ENCODE assay signal across 20 cellular contexts in genomic region chr7:66157060-66157459, GRCh38. TPM values are rescaled to one million over a fixed set of nuclear protein-coding genes. Genes with fewer than 3 reads are reported as not detected.
DNase-seq lines count a peak whose midpoint lies in the region; ATAC-seq, FAIRE-seq and TF ChIP-seq lines count a peak whose summit lies in the region.
"Had no signal": no experiment of that assay in that cellular context is flagged by ENCODE, and none has a peak within 500 bp of the region (broad histone marks: within the 10 kb centered on the region; RNA-seq: fewer than 3 reads in every experiment).

No MANE protein-coding gene starts in this region.

- H3K36me3 ChIP-seq in K562 (ENCODE audit: control insufficient read depth, insufficient read depth, low read length) (peaks cover 62% of the 10 kb centered on the region), pancreas (peaks cover 0 to 17% (median 0%) of the 10 kb centered on the region in 3 donors)

- H3K27me3 ChIP-seq in K562 (ENCODE audit: control insufficient read depth in 2 of 2, insufficient read depth in 2 of 2, low read length in 2 of 2) (no peaks in the 10 kb centered on the region), pancreas (no peaks in the 10 kb centered on the region), foreskin keratinocyte (no peaks in the 10 kb centered on the region)

- no peak overlapping the region; a peak in 1 of 4 replicates for H3K9ac ChIP-seq in K562 (ENCODE audit: insufficient read depth in 1 of 2, low read depth in 2 of 2, low read length in 2 of 2)

- no peak for TF ChIP-seq POLR2A in K562 (conservative IDR thresholded peaks at IDR 0.05)

- WGBS in K562 (ENCODE audit: insufficient coverage, low coverage, missing lambda C conversion rate) = 19% methylated on average over 3 of the region's 3 CpGs
- 66 to 78% methylated on average over 3 of the region's 3 CpGs for WGBS in pancreas, 2 donors

- no peak overlapping the region for H3K27ac ChIP-seq in K562 (ENCODE audit: extremely low read depth, low read depth, low read length)
- H3K27ac ChIP-seq in pancreas = no peak overlapping the region
- no peak overlapping the region for H3K27ac ChIP-seq in foreskin keratinocyte
- H3K27ac ChIP-seq: C4-2B, RWPE1 had no signal

- TF ChIP-seq RAD21 in K562 (CRISPR knock-in tag; conservative IDR thresholded peaks at IDR 0.05 in 1 of 2, IDR thresholded peaks at IDR 0.05 in 1 of 2) = no peak

- intact Hi-C loops in K562 (cut with micrococcal nuclease) (no loop called here), pancreas (cut with DNase I) (no loop called here)

- H3K79me2 ChIP-seq in K562 (ENCODE audit: control insufficient read depth, insufficient read depth, low read length) = no peaks in the 10 kb centered on the region

- peak; percentile 58 for TF ChIP-seq EP300 in K562 (IDR thresholded peaks at IDR 0.05; ENCODE audit: low read length)

- no peaks in the 10 kb centered on the region for H3K9me1 ChIP-seq in K562 (ENCODE audit: control insufficient read depth, insufficient read depth, low read length)

- ATAC-seq in K562 (peak; percentile 73), pancreas (peak in 3 of 4 donors; percentile 18 to 59 (median 31)), foreskin keratinocyte (no peak), HG02884 (IDR thresholded peaks at IDR 0.05; ENCODE audit: unreplicated experiment) (no peak), GM19467 (IDR thresholded peaks at IDR 0.05; ENCODE audit: unreplicated experiment) (no peak)

- FAIRE-seq in RCC 7860 (lab: Jason Lieb, UNC) (peak; percentile 84), K562 (lab: Jason Lieb, UNC) (peak; percentile 80), pancreas (lab: Jason Lieb, UNC) (no peak)
- FAIRE-seq: H54 had no signal

- DNase-seq in Caki2 (ENCODE audit: low read depth) (peak; percentile 88), RCC 7860 (ENCODE audit: low spot score) (peak; percentile 61), K562 (ENCODE audit: extremely low read depth in 1 of 4, low spot score in 3 of 4) (peak in 2 of 4 experiments; percentile 57 to 58), pancreas (no peak), foreskin keratinocyte (no peak), NCI-H69 (lab: John Stamatoyannopoulos, UW) (no peak)
- DNase-seq: DMS 273 treated with DMSO at 0.1 percent for 48 hours, HFFc6, Kasumi-1, NCI-H1417 treated with DMSO at 0.1 percent for 48 hours, NCI-H2029, NCI-H2171 treated with DMSO at 0.1 percent for 48 hours, NCI-H446 treated with DMSO at 0.1 percent for 48 hours, NCI-H748 treated with DMSO at 0.1 percent for 48 hours, SW 1271 had no signal

- no peaks in the 10 kb centered on the region for H4K20me1 ChIP-seq in K562 (replicated peaks; ENCODE audit: control insufficient read depth, insufficient read depth, low read length)

- H3K4me3 ChIP-seq in K562 (no peak overlapping the region), pancreas (no peak overlapping the region)

- H3K4me2 ChIP-seq in K562 (ENCODE audit: insufficient read depth, low read length) = no peak overlapping the region

- no TSS peak for BruUV-seq in K562 (replicated peaks; lab: Mats Ljungman, UMichigan)

- in situ Hi-C loops in Caki2 (cut with HindIII; ENCODE audit: low pct_unique_long_range_greater_than_20kb, low sequenced_read_pairs) = no loop called here
- in situ Hi-C loops in K562 (cut with MboI) = no loop called here

- peaks cover 4% of the 10 kb centered on the region; the same call in 1 of the 2 replicates for H3K9me3 ChIP-seq in K562 (replicated peaks; ENCODE audit: control insufficient read depth, insufficient read depth, low read depth, low read length)
- no peaks in the 10 kb centered on the region for H3K9me3 ChIP-seq in pancreas

- no peak overlapping the region for H2AFZ ChIP-seq in K562 (ENCODE audit: low read depth, low read length)

- CTCF ChIA-PET in K562 (lab: Yijun Ruan, JAX; ENCODE audit: low intra/inter-chr PET ratio) = no interaction called here

- H3K4me1 ChIP-seq in K562 (replicated peaks in 1 of 2; ENCODE audit: control insufficient read depth in 2 of 2, insufficient read depth in 2 of 2, low read length in 2 of 2) (peaks cover 6 to 9% of the 10 kb centered on the region in 2 experiments; a peak in 4 of 5 replicates), pancreas (peaks cover 0 to 11% (median 0%) of the 10 kb centered on the region in 3 donors), foreskin keratinocyte (no peaks in the 10 kb centered on the region)

- POLR2A ChIA-PET in K562 (lab: Yijun Ruan, JAX) = interaction anchor here (0.6 kb wide), 1 partner anchor 14 kb away, joined by 3 read pairs; no protein-coding TSS in a partner anchor

- TF ChIP-seq CTCF in K562 (IDR thresholded peaks at IDR 0.05 in 2 of 3, conservative IDR thresholded peaks at IDR 0.05 in 1 of 3; ENCODE audit: insufficient read depth in 2 of 3, low read depth in 1 of 3, low read length in 3 of 3) (no peak), pancreas (IDR thresholded peaks at IDR 0.05) (no peak), foreskin keratinocyte (conservative IDR thresholded peaks at IDR 0.05) (no peak)

TF ChIP-seq in K562, 482 proteins besides CTCF, POLR2A, EP300 and RAD21 (continues in another document):
- TF ChIP-seq ZFPM2 (CRISPR knock-in tag; IDR thresholded peaks at IDR 0.05) (no peak), ZNF184 (CRISPR knock-in tag; IDR thresholded peaks at IDR 0.05) (no peak), BHLHE40 (IDR thresholded peaks at IDR 0.05; ENCODE audit: low read length) (0 out of 2 replicates have a peak, but pooled peaks have one; percentile 30), GTF2F1 (IDR thresholded peaks at IDR 0.05; ENCODE audit: low read depth, low read length) (no peak), IFI16 (CRISPR knock-in tag; IDR thresholded peaks at IDR 0.05) (no peak), ZNF785 (CRISPR knock-in tag; IDR thresholded peaks at IDR 0.05) (no peak), SP1 (CRISPR knock-in tag; IDR thresholded peaks at IDR 0.05) (no peak), ZBTB1 (CRISPR knock-in tag; IDR thresholded peaks at IDR 0.05; ENCODE audit: borderline replicate concordance, low read depth) (no peak)
- TF ChIP-seq, protein P1, sequence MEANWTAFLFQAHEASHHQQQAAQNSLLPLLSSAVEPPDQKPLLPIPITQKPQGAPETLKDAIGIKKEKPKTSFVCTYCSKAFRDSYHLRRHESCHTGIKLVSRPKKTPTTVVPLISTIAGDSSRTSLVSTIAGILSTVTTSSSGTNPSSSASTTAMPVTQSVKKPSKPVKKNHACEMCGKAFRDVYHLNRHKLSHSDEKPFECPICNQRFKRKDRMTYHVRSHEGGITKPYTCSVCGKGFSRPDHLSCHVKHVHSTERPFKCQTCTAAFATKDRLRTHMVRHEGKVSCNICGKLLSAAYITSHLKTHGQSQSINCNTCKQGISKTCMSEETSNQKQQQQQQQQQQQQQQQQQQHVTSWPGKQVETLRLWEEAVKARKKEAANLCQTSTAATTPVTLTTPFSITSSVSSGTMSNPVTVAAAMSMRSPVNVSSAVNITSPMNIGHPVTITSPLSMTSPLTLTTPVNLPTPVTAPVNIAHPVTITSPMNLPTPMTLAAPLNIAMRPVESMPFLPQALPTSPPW (CRISPR knock-in tag; IDR thresholded peaks at IDR 0.05) = peak; percentile 25; the same call in 1 of the 2 replicates

RNA-seq across cellular contexts. Expression of gene CRCP, which starts 42.4 kb away (rescaled TPM):
- total RNA-seq in Caki2 (2014; rRNA removed; shearing (Covaris generic); ENCODE audit: low replicate concordance) = 92.3 and 131 TPM in 2 replicates
- 53.3 and 55.2 TPM in 2 replicates for total RNA-seq in K562 (2011; cell fraction: chromatin; rRNA removed; ENCODE audit: low replicate concordance)
- 32.0 and 38.2 TPM in 2 replicates for total RNA-seq in K562 (2011; cell fraction: nucleolus; rRNA removed)
- 41.5 and 59.3 TPM in 2 replicates for total RNA-seq in K562 (2011; cell fraction: nucleoplasm; rRNA removed)
- total RNA-seq in K562 (2014; rRNA removed) (46.7 and 51.4 TPM in 2 replicates), K562 (2014; rRNA removed; fragmentation: Illumina TruSeq; extraction: Trizol) (43.0 and 44.2 TPM in 2 replicates), K562 (2015; rRNA removed; fragmentation: Illumina TruSeq; extraction: Trizol) (51.9 and 55.0 TPM in 2 replicates), K562 (2021) (43.0 and 43.4 TPM in 2 replicates), pancreas (10 to 100 TPM; 17.1 to 28.2 (median 19.0) TPM), foreskin keratinocyte (24.1 and 25.3 TPM in 2 replicates)
- polyA plus RNA-seq in K562 (2011; rRNA removed) (28.6 and 41.0 TPM in 2 replicates), K562 (2014; fragmentation: Illumina TruSeq; extraction: Trizol) (45.3 and 58.3 TPM in 2 replicates), K562 (2014; fragmentation: Nextera tagmentation; extraction: Ambion mirVana) (10 to 100 TPM; 22.1 to 26.1 TPM), K562 (2014; rRNA removed) (46.1 and 51.2 TPM in 2 replicates), pancreas (10 to 100 TPM; 12.9 to 13.5 TPM), foreskin keratinocyte (11.7 and 12.5 TPM in 2 replicates)
- 25.7 and 28.0 TPM in 2 replicates for polyA plus RNA-seq in K562 (2011; cell fraction: cytosol; rRNA removed)
- 13.5 and 15.3 TPM in 2 replicates for polyA plus RNA-seq in K562 (2011; cell fraction: nucleus; rRNA removed)
- 33.7 and 63.4 TPM in 2 replicates for polyA plus RNA-seq in K562 (2012)
- polyA minus RNA-seq in K562 (2011; rRNA and poly(A)+ RNA removed) = 45.3 and 57.0 TPM in 2 replicates
- polyA minus RNA-seq in K562 (2011; cell fraction: cytosol; rRNA and poly(A)+ RNA removed) = 35.5 and 37.0 TPM in 2 replicates
- polyA minus RNA-seq in K562 (2011; cell fraction: nucleus; rRNA and poly(A)+ RNA removed) = 11.7 and 15.6 TPM in 2 replicates

RNA-seq across cellular contexts. Expression of gene TPST1, which starts 48.1 kb away (rescaled TPM):
- 53.2 and 59.9 TPM in 2 replicates for total RNA-seq in Caki2 (2014; rRNA removed; shearing (Covaris generic); ENCODE audit: low replicate concordance)
- total RNA-seq in K562 (2011; cell fraction: chromatin; rRNA removed; ENCODE audit: low replicate concordance) = 14.2 and 17.0 TPM in 2 replicates
- total RNA-seq in K562 (2011; cell fraction: nucleolus; rRNA removed) = 6.0 and 9.9 TPM in 2 replicates
- total RNA-seq in K562 (2011; cell fraction: nucleoplasm; rRNA removed) = 10.0 and 11.1 TPM in 2 replicates
- total RNA-seq in K562 (2014; rRNA removed) = 0.41 and 0.49 TPM in 2 replicates
- total RNA-seq in K562 (2014; rRNA removed; fragmentation: Illumina TruSeq; extraction: Trizol) = 0.65 and 1.0 TPM in 2 replicates
- total RNA-seq in K562 (2015; rRNA removed; fragmentation: Illumina TruSeq; extraction: Trizol) = 0.34 and 0.43 TPM in 2 replicates
- total RNA-seq in K562 (2021) = 0.53 and 1.0 TPM in 2 replicates
- 1.5 and 2.2 TPM in 2 replicates for polyA plus RNA-seq in K562 (2011; rRNA removed)
- polyA plus RNA-seq in K562 (2011; cell fraction: cytosol; rRNA removed) = 0.43 and 0.63 TPM in 2 replicates
- 0.70 and 1.3 TPM in 2 replicates for polyA plus RNA-seq in K562 (2011; cell fraction: nucleus; rRNA removed)
- polyA plus RNA-seq in K562 (2012) = 0.35 and 0.58 TPM in 2 replicates
- polyA plus RNA-seq in K562 (2014; fragmentation: Illumina TruSeq; extraction: Trizol) = 0.58 and 0.76 TPM in 2 replicates
- under 1 TPM; 0.15 to 0.30 TPM for polyA plus RNA-seq in K562 (2014; fragmentation: Nextera tagmentation; extraction: Ambion mirVana)
- 1.2 and 2.8 TPM in 2 replicates for polyA plus RNA-seq in K562 (2014; rRNA removed)
- polyA minus RNA-seq in K562 (2011; rRNA and poly(A)+ RNA removed) = 3.7 and 4.8 TPM in 2 replicates
- 1.0 and 1.9 TPM in 2 replicates for polyA minus RNA-seq in K562 (2011; cell fraction: cytosol; rRNA and poly(A)+ RNA removed)
- 1.9 and 5.9 TPM in 2 replicates for polyA minus RNA-seq in K562 (2011; cell fraction: nucleus; rRNA and poly(A)+ RNA removed)
- 10 to 100 TPM in 2 of 6 donors, 1 to 10 TPM in 4; 4.3 to 18.5 (median 6.3) TPM for total RNA-seq in pancreas
- polyA plus RNA-seq in pancreas = 1 to 10 TPM; 3.3 to 9.6 TPM
- total RNA-seq in foreskin keratinocyte = 28.2 and 48.2 TPM in 2 replicates
- polyA plus RNA-seq in foreskin keratinocyte = 25.2 and 38.2 TPM in 2 replicates

Comparison
In these comparisons a context has a peak if more than half of its experiments do, and no peak if none do; other contexts are left out.
1. DNase-seq: peak in Caki2 (single experiment) and RCC 7860 (single experiment); none in pancreas (0 of 6), foreskin keratinocyte (0 of 2) and NCI-H69 (single experiment).
2. ATAC-seq: peak in K562 (single experiment) and pancreas (3 of 4); none in foreskin keratinocyte (single experiment), HG02884 (single experiment) and GM19467 (single experiment).